ENCODE assay signal across 8 cellular contexts in the genomic region with DNA sequence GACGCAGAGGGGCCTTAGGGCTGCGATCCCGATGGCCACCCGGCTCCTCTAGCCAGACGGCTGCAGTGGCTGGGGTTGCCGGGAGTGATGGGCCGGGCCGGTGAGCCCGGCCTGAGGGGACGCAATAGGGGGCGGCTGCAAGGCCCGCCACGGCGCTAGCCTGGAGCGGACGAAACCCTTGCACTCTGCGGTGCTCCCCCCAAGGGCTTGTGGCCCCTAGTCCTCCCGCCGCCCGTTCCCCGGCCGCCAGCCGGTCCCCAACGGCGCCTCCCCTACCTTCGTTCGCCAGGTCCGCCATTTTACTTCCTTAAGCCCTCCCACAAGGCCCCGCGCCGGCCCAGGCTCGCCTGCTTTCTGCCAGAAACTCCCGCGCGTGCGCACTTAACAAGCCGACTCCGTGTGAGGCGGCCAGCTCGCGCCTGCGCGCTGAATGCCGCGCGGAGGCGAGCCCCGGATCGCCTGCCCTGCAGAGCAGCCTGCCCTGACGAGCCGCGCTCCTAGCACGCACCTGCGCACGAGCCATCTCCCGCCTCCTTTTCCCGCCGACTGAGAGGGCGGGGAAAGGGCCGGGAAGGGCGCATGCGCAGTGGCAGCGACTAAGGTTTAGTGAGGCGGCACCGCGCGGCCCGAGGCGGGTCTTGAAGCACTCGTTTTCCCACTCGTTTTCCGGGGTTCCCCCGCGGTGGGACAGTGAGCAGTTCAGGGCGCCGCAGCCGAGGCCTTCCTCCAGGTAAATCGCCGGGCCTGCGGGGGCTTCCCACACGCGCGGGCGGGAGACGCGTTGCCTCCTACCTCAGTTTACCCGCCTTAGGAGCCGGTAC. TPM values are rescaled to one million over a fixed set of nuclear protein-coding genes. Genes with fewer than 3 reads are reported as not detected.
DNase-seq lines count a peak whose midpoint lies in the region; ATAC-seq lines count a peak whose summit lies in the region.

TSS of gene RANBP3 (minus strand) at position 356 of the 821 bp plus-strand sequence. CDS start at position 298, 58 bp downstream.

- peaks cover 1% of the 10 kb centered on the region for H3K27me3 Mint-ChIP-seq in IgD-negative memory B cell

- H3K36me3 Mint-ChIP-seq in IgD-negative memory B cell, result peaks cover 2% of the 10 kb centered on the region

- H3K9me3 Mint-ChIP-seq in IgD-negative memory B cell, result no peaks in the 10 kb centered on the region

- H3K4me1 Mint-ChIP-seq in IgD-negative memory B cell, result peaks cover 31 to 36% (median 31%) of the 10 kb centered on the region in 3 donors

- peak within 1 kb of the TSS; percentile 62 for H3K27ac ChIP-seq in epithelial cell of prostate

- H3K4me3 Mint-ChIP-seq in IgD-negative memory B cell, result peak within 1 kb of the TSS; percentile 91 to 98 (median 96)

- peak; percentile 96 for DNase-seq in DMS 273 treated with DMSO at 0.1 percent for 48 hours (lab: John Stamatoyannopoulos, UW)
- peak; percentile 66 for DNase-seq in OCI-M2 (lab: John Stamatoyannopoulos, UW; ENCODE audit: unreplicated experiment)
- DNase-seq in activated T-cell treated with anti-CD3 and anti-CD28 coated beads for 48 hours (ENCODE audit: low read depth), result peak; percentile 99
- peak; percentile 91 for DNase-seq in epithelial cell of prostate (ENCODE audit: low read depth, low spot score)
- peak; percentile 99 for DNase-seq in mucosa of gallbladder (ENCODE audit: low spot score)
- DNase-seq in stimulated activated CD8-positive, alpha-beta memory T cell treated with anti-CD3 and anti-CD28 coated beads, Interleukin-4, amount 100 ng/mL, for 4 hours (ENCODE audit: low read depth in 2 of 2, low spot score in 1 of 2), result peak; percentile 88 to 97

- H3K27ac Mint-ChIP-seq in IgD-negative memory B cell, result peak within 1 kb of the TSS; percentile 96 to 97 (median 96)

- peak; percentile 75 for ATAC-seq in GM21529 (IDR thresholded peaks at IDR 0.05; ENCODE audit: unreplicated experiment)

RNA-seq across cellular contexts. Expression of gene RANBP3, which starts in this region (rescaled TPM):
- polyA plus RNA-seq in IgD-negative memory B cell, result 9.4 TPM
- 75.5 TPM for total RNA-seq in mucosa of gallbladder

Comparison
In these comparisons a context has a peak if more than half of its experiments do, and no peak if none do; other contexts are left out.
1. Peak in every context shown above with its lines: DNase-seq, ATAC-seq and H3K27ac ChIP-seq.